ENCODE assay signal across 32 cellular contexts in the genomic region with DNA sequence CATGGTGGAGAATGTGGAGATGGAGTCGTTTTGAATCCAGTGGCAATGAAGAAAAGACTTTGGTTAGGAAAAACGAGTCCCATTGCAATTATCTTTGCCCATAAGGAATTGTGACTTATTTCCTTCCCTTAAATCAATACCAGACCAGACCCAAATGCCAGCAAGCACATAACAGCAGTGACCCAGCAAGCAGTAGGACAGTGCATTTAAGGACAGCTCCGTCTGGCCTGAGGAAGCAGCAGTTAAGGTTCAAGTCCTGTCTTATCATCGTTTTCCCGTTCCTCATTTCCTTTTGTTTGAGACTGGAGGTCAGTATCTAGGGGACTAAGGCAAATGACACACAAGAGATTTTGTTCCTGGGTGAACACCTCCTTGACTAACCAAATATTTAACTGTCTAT.
"Had no signal": no experiment of that assay in that cellular context is flagged by ENCODE, and none has a peak within 500 bp of the region (broad histone marks: within the 10 kb centered on the region; RNA-seq: fewer than 3 reads in every experiment).

No MANE protein-coding gene starts in this region.

- H3K27me3 ChIP-seq: body of pancreas, esophagus squamous epithelium, foreskin keratinocyte, gastrocnemius medialis had no signal

- ATAC-seq: activated CD4-positive, CD25-positive, alpha-beta regulatory T cell treated with anti-CD3 and anti-CD28 coated beads, Interleukin-2, amount 50 U/mL, for 24 hours; activated CD8-positive, alpha-beta T cell treated with anti-CD3 and anti-CD28 coated beads for 36 hours; activated T-cell treated with anti-CD3 and anti-CD28 coated beads, Interleukin-2, amount 50 U/mL, for 4 hours; activated T-helper 17 cell treated with anti-CD3 and anti-CD28 coated beads, Interleukin-2, amount 50 U/mL, for 72 hours; body of pancreas; effector memory CD8-positive, alpha-beta T cell; foreskin keratinocyte; gastrocnemius medialis; T-helper 17 cell had no signal

- H3K27ac ChIP-seq: body of pancreas, epithelial cell of prostate, esophagus squamous epithelium, foreskin keratinocyte, gastrocnemius medialis, WERI-Rb-1 had no signal

- H3K9me3 ChIP-seq: body of pancreas, esophagus squamous epithelium, gastrocnemius medialis had no signal

- H3K4me1 ChIP-seq: body of pancreas, esophagus squamous epithelium, foreskin keratinocyte, gastrocnemius medialis had no signal

- DNase-seq: activated B cell treated with CpG ODN at 0.5 μM for 24 hours; activated CD4-positive, alpha-beta T cell treated with anti-CD3 and anti-CD28 coated beads for 48 hours; activated CD4-positive, alpha-beta T cell treated with anti-CD3 and anti-CD28 coated beads, Interleukin-2, amount 50 U/mL, for 1 hour; activated CD4-positive, alpha-beta T cell treated with anti-CD3 and anti-CD28 coated beads, Interleukin-2, amount 50 U/mL, for 48 hours; activated CD8-positive, alpha-beta memory T cell treated with anti-CD3 and anti-CD28 coated beads for 24 hours; activated CD8-positive, alpha-beta T cell treated with anti-CD3 and anti-CD28 coated beads for 36 hours; activated effector memory CD4-positive, alpha-beta T cell treated with Interleukin-2 at 50 U/mL for 16 hours; activated gamma-delta T cell treated with Interleukin-2 at 50 U/mL for 16 hours; activated naive CD4-positive, alpha-beta T cell treated with anti-CD3 and anti-CD28 coated beads, Interleukin-2, amount 50 U/mL, for 16 hours; activated naive CD4-positive, alpha-beta T cell treated with Interleukin-2 at 50 U/mL for 16 hours; activated T-cell treated with anti-CD3 and anti-CD28 coated beads, Interleukin-2, amount 50 U/mL, for 4 hours; amniotic stem cell; anterior cingulate cortex; body of pancreas; caudate nucleus; cortex of kidney; dermis blood vessel endothelial cell; effector CD4-positive, alpha-beta T cell; effector memory CD8-positive, alpha-beta T cell; esophagus squamous epithelium; foreskin keratinocyte; gastrocnemius medialis; T-helper 1 cell; T-helper 17 cell; T1000; WERI-Rb-1 had no signal

- H3K36me3 ChIP-seq: esophagus squamous epithelium, gastrocnemius medialis, WERI-Rb-1 had no signal

- FAIRE-seq: colon, endometrium, endothelial cell of umbilical vein had no signal

- H3K4me3 ChIP-seq: body of pancreas, esophagus squamous epithelium, gastrocnemius medialis had no signal
